ENCODE assay signal across 8 cellular contexts in genomic region chr3:98188553-98188952, GRCh38. TPM values are rescaled to one million over a fixed set of nuclear protein-coding genes. Genes with fewer than 3 reads are reported as not detected.
DNase-seq lines count a peak whose midpoint lies in the region; ATAC-seq, FAIRE-seq and TF ChIP-seq lines count a peak whose summit lies in the region.

No MANE protein-coding gene starts in this region.

- peak in 3 of 4 experiments; percentile 7 to 22 (median 13) for TF ChIP-seq CTCF in prostate gland (IDR thresholded peaks at IDR 0.05)
- peak in 2 of 6 experiments; percentile 10 to 26 for TF ChIP-seq CTCF in Peyer's patch (IDR thresholded peaks at IDR 0.05)

- no peaks in the 10 kb centered on the region for H3K9me3 ChIP-seq in prostate gland
- no peaks in the 10 kb centered on the region for H3K9me3 ChIP-seq in Peyer's patch

- no peak overlapping the region for H3K4me3 Mint-ChIP-seq in activated T-helper 17 cell treated with anti-CD3 and anti-CD28 coated beads, Interleukin-2, amount 50 U/mL, for 72 hours

- H3K27me3 Mint-ChIP-seq in activated T-helper 17 cell treated with anti-CD3 and anti-CD28 coated beads, Interleukin-2, amount 50 U/mL, for 72 hours, result peaks cover 8% of the 10 kb centered on the region

- H3K27ac Mint-ChIP-seq in activated T-helper 17 cell treated with anti-CD3 and anti-CD28 coated beads, Interleukin-2, amount 50 U/mL, for 72 hours, result no peak overlapping the region

- no peak for FAIRE-seq in RCC 7860 (lab: Jason Lieb, UNC)

- no peaks in the 10 kb centered on the region for H3K4me1 ChIP-seq in prostate gland (replicated peaks)
- no peaks in the 10 kb centered on the region for H3K4me1 ChIP-seq in Peyer's patch

- ATAC-seq in GM18873 (IDR thresholded peaks at IDR 0.05; ENCODE audit: low FRiP score, unreplicated experiment) (peak; percentile 87), HG03558 (IDR thresholded peaks at IDR 0.05; ENCODE audit: extremely low read depth, unreplicated experiment) (peak; percentile 85)
- peak; percentile 35 for ATAC-seq in activated T-helper 17 cell treated with anti-CD3 and anti-CD28 coated beads, Interleukin-2, amount 50 U/mL, for 72 hours (replicated peaks)

- H3K4me1 Mint-ChIP-seq in activated T-helper 17 cell treated with anti-CD3 and anti-CD28 coated beads, Interleukin-2, amount 50 U/mL, for 72 hours, result no peaks in the 10 kb centered on the region

- intact Hi-C loops in prostate gland (cut with DNase I), result no loop called here

- no peaks in the 10 kb centered on the region for H3K36me3 ChIP-seq in prostate gland
- no peaks in the 10 kb centered on the region for H3K36me3 ChIP-seq in Peyer's patch

- H3K4me3 ChIP-seq in prostate gland (no peak overlapping the region), Peyer's patch (no peak overlapping the region)

- in situ Hi-C loops in ACHN (cut with HindIII; ENCODE audit: low pct_ligation_motif_present, low pct_unique_long_range_greater_than_20kb, low sequenced_read_pairs), result no loop called here

- TF ChIP-seq POLR2A in prostate gland (IDR thresholded peaks at IDR 0.05) (no peak), Peyer's patch (IDR thresholded peaks at IDR 0.05) (no peak)

- no peaks in the 10 kb centered on the region for H3K36me3 Mint-ChIP-seq in activated T-helper 17 cell treated with anti-CD3 and anti-CD28 coated beads, Interleukin-2, amount 50 U/mL, for 72 hours (ENCODE audit: low read depth)

- no peaks in the 10 kb centered on the region for H3K9me3 Mint-ChIP-seq in activated T-helper 17 cell treated with anti-CD3 and anti-CD28 coated beads, Interleukin-2, amount 50 U/mL, for 72 hours

- no peaks in the 10 kb centered on the region for H3K27me3 ChIP-seq in prostate gland (replicated peaks; ENCODE audit: insufficient read depth)
- no peaks in the 10 kb centered on the region for H3K27me3 ChIP-seq in Peyer's patch

- WGBS in prostate gland, result 17% methylated on average over 3 of the region's 3 CpGs

- peak; percentile 18 for DNase-seq in ACHN
- no peak for DNase-seq in prostate gland (ENCODE audit: low spot score)
- no peak for DNase-seq in RCC 7860 (ENCODE audit: low spot score)
- no peak for DNase-seq in Peyer's patch
- DNase-seq in activated naive CD4-positive, alpha-beta T cell treated with anti-CD3 and anti-CD28 coated beads, Interleukin-2, amount 50 U/mL, for 16 hours, result no peak

- H3K27ac ChIP-seq in prostate gland, result no peak overlapping the region
- H3K27ac ChIP-seq in Peyer's patch, result no peak overlapping the region

RNA-seq across cellular contexts. Expression of gene OR5H15, which starts 22.1 kb away (rescaled TPM):
- not detected for total RNA-seq in activated T-helper 17 cell treated with anti-CD3 and anti-CD28 coated beads, Interleukin-2, amount 50 U/mL, for 72 hours
- total RNA-seq in prostate gland, result not detected
- not detected for total RNA-seq in Peyer's patch

RNA-seq across cellular contexts. Expression of gene OR5H14, which starts 41.3 kb away (rescaled TPM):
- total RNA-seq in activated T-helper 17 cell treated with anti-CD3 and anti-CD28 coated beads, Interleukin-2, amount 50 U/mL, for 72 hours, result not detected
- total RNA-seq in prostate gland (not detected), Peyer's patch (not detected)

RNA-seq across cellular contexts. Expression of gene OR5H1, which starts 58.0 kb away (rescaled TPM):
- total RNA-seq in activated T-helper 17 cell treated with anti-CD3 and anti-CD28 coated beads, Interleukin-2, amount 50 U/mL, for 72 hours, result not detected
- total RNA-seq in prostate gland (not detected), Peyer's patch (not detected)

Comparison
In these comparisons a context has a peak if more than half of its experiments do, and no peak if none do; other contexts are left out.
1. ATAC-seq: peak in every context shown above with its lines; median percentile 87 in GM18873; 85 in HG03558; 35 in activated T-helper 17 cell treated with anti-CD3 and anti-CD28 coated beads, Interleukin-2, amount 50 U/mL, for 72 hours.